Comparison of ENCODE assay signal across 9 cellular contexts in genomic region chr14:102928412-102929348, GRCh38. TPM values are rescaled to one million over a fixed set of nuclear protein-coding genes. Genes with fewer than 3 reads are reported as not detected.
A peak's percentile ranks its signal among the peaks of the same experiment; 100 is the strongest.
DNase-seq lines count a peak whose midpoint lies in the region; ATAC-seq and TF ChIP-seq lines count a peak whose summit lies in the region.
"Had no signal": no experiment of that assay in that cellular context is flagged by ENCODE, and none has a peak within 500 bp of the region (broad histone marks: within the 10 kb centered on the region; RNA-seq: fewer than 3 reads in every experiment).

No MANE protein-coding gene starts in this region.

- TF ChIP-seq CTCF in fibroblast of villous mesenchyme (IDR thresholded peaks at IDR 0.05; ENCODE audit: insufficient read depth, low read depth, low read length): no peak
- no peak for TF ChIP-seq CTCF in prostate gland (IDR thresholded peaks at IDR 0.05)

- intact Hi-C loops in prostate gland (cut with DNase I): no loop called here

- no peaks in the 10 kb centered on the region for H3K9me3 ChIP-seq in prostate gland

- H3K27ac ChIP-seq in prostate gland (no peak overlapping the region), urinary bladder (ENCODE audit: low read depth) (no peak overlapping the region)

- peaks cover 49% of the 10 kb centered on the region for H3K27me3 ChIP-seq in H7 (ENCODE audit: control insufficient read depth, insufficient read depth, low read length)
- H3K27me3 ChIP-seq in prostate gland (replicated peaks; ENCODE audit: insufficient read depth): peaks cover 8% of the 10 kb centered on the region

- peaks cover 16% of the 10 kb centered on the region for H3K4me1 ChIP-seq in prostate gland (replicated peaks)
- peaks cover 2% of the 10 kb centered on the region for H3K4me1 ChIP-seq in urinary bladder (ENCODE audit: insufficient read depth)

- H3K36me3 ChIP-seq in H7 (replicated peaks; ENCODE audit: control insufficient read depth, insufficient read depth, low read length) (peaks cover 2% of the 10 kb centered on the region), prostate gland (no peaks in the 10 kb centered on the region), urinary bladder (ENCODE audit: insufficient read depth) (no peaks in the 10 kb centered on the region)

- WGBS in prostate gland: 2% methylated on average over 62 of the region's 111 CpGs
- 2% methylated on average over 111 of the region's 111 CpGs for WGBS in urinary bladder

- ATAC-seq in GM18873 (IDR thresholded peaks at IDR 0.05; ENCODE audit: low FRiP score, unreplicated experiment): no peak

- DNase-seq in COR-L47 (lab: John Stamatoyannopoulos, UW) (peak; percentile 65), H7 (peak; percentile 98), NCI-H2196 treated with DMSO at 0.1 percent for 48 hours (lab: John Stamatoyannopoulos, UW; ENCODE audit: unreplicated experiment) (peak; percentile 27), activated T-cell treated with anti-CD3 and anti-CD28 coated beads for 4 hours (peak; percentile 73), fibroblast of villous mesenchyme (ENCODE audit: low read depth) (peak; percentile 46), prostate gland (ENCODE audit: low spot score) (peak; percentile 64)

- no peak for TF ChIP-seq POLR2A in prostate gland (IDR thresholded peaks at IDR 0.05)

- peak overlapping the region; percentile 76 for H3K4me3 ChIP-seq in H7 (ENCODE audit: insufficient read depth, low read depth, low read length)
- peak overlapping the region; percentile 59 for H3K4me3 ChIP-seq in fibroblast of villous mesenchyme (ENCODE audit: low read depth, low read length)
- peak overlapping the region; percentile 18 to 24 for H3K4me3 ChIP-seq in prostate gland
- peak overlapping the region; percentile 32 for H3K4me3 ChIP-seq in urinary bladder (ENCODE audit: low read depth, low read length)

RNA-seq across cellular contexts. Expression of gene AMN, which starts 6.2 kb away (rescaled TPM):
- total RNA-seq in H7 (2014; rRNA removed; shearing (Covaris generic)): 0.92 and 1.7 TPM in 2 replicates
- under 0.01 and 0.43 TPM in 2 replicates for total RNA-seq in fibroblast of villous mesenchyme
- 1 to 10 TPM in 1 of 2 donors, under 1 TPM in 1; 0.91 to 1.6 TPM for total RNA-seq in prostate gland
- total RNA-seq in urinary bladder: 0.21 TPM
- polyA plus RNA-seq in urinary bladder: 1.0 TPM
- total RNA-seq: LHCN-M2 had no signal

Comparison
In these comparisons a context has a peak if more than half of its experiments do, and no peak if none do; other contexts are left out.
1. DNase-seq: peak in every context shown above with its lines; median percentile 98 in H7; 73 in activated T-cell treated with anti-CD3 and anti-CD28 coated beads for 4 hours; 65 in COR-L47; 64 in prostate gland; 46 in fibroblast of villous mesenchyme; 27 in NCI-H2196 treated with DMSO at 0.1 percent for 48 hours.
2. H3K4me3 ChIP-seq: peak in every context shown above with its lines; median percentile 76 in H7; 59 in fibroblast of villous mesenchyme; 32 in urinary bladder; 21 in prostate gland.